ENCODE assay signal across 10 cellular contexts in the genomic region with DNA sequence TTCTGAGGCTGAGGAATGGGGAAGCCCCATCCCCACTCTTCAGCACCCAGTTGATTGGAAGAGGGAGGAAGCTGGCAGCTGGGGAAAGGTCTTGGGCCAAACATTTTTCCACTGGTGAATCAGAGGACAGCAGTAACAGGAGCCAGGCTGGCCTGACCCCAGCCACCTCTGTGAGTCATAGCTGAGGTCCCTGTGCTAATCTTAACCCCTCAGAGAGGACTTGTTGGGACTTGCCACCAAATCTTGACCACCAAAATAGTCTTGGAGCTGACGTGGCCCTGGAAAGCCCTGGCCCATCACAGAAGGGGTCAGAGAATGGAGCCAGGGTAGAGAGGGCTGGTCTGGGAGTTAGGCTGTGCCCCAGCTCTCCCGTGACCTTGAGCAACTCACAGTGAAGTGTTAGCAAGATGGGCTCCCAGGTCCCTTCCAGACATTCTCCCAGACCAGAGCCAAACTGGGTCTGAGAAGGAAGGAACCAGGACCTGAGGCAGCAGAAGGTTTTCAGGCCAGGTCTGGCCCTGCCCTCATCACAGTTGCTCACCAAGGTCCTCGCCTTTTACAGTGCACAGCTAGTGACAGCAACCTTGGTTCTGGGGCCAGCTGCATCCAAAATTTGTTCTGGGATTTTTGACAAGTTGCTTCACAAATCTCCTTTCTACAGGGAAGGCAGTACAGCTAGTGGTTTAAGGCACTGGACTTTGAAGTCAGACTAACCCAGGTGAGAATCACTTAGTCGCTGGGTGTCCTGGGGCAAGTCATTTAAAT.
DNase-seq lines count a peak whose midpoint lies in the region; ATAC-seq and TF ChIP-seq lines count a peak whose summit lies in the region.
"Had no signal": no experiment of that assay in that cellular context is flagged by ENCODE, and none has a peak within 500 bp of the region (broad histone marks: within the 10 kb centered on the region; RNA-seq: fewer than 3 reads in every experiment).

No MANE protein-coding gene starts in this region.

- 68 to 88% methylated on average over 1 to 3 of the region's 4 CpGs for WGBS in gastroesophageal sphincter (ENCODE audit: low coverage in 1 of 2), 2 donors
- 82 to 84% methylated on average over 4 of the region's 4 CpGs for WGBS in sigmoid colon, 2 donors

- peaks cover 0 to 33% (median 16%) of the 10 kb centered on the region in 3 donors for H3K4me1 ChIP-seq in gastroesophageal sphincter
- H3K4me1 ChIP-seq in sigmoid colon: peaks cover 0 to 23% (median 8%) of the 10 kb centered on the region in 4 donors

- H3K27ac ChIP-seq in gastroesophageal sphincter (no peak overlapping the region), sigmoid colon (no peak overlapping the region)

- ATAC-seq in GM18511 (IDR thresholded peaks at IDR 0.05; ENCODE audit: unreplicated experiment) (peak; percentile 33), SK-N-SH treated with all-trans-retinoic acid at 6 μM for 48 hours (no peak; the same call in 2 of the 3 replicates), gastroesophageal sphincter (peak; percentile 68), HG02642 (IDR thresholded peaks at IDR 0.05; ENCODE audit: poor library complexity, unreplicated experiment) (no peak), HG03139 (IDR thresholded peaks at IDR 0.05; ENCODE audit: unreplicated experiment) (no peak)
- ATAC-seq: activated CD8-positive, alpha-beta T cell treated with anti-CD3 and anti-CD28 coated beads, Interleukin-2, amount 10 ng/mL, durations not matched to agents 7 days and 5 days had no signal

- no peaks in the 10 kb centered on the region for H3K27me3 ChIP-seq in gastroesophageal sphincter
- no peaks in the 10 kb centered on the region for H3K27me3 ChIP-seq in sigmoid colon

- H3K4me3 ChIP-seq in gastroesophageal sphincter (no peak overlapping the region), sigmoid colon (no peak overlapping the region)

- H3K9me3 ChIP-seq in gastroesophageal sphincter: peaks cover 0 to 16% (median 0%) of the 10 kb centered on the region in 3 donors
- peaks cover 0 to 2% (median 0%) of the 10 kb centered on the region in 4 donors for H3K9me3 ChIP-seq in sigmoid colon

- DNase-seq in sigmoid colon (peak; percentile 77), NCI-H1105 (lab: John Stamatoyannopoulos, UW) (no peak), NCI-H146 (lab: John Stamatoyannopoulos, UW) (no peak)
- DNase-seq: activated CD8-positive, alpha-beta T cell treated with anti-CD3 and anti-CD28 coated beads, Interleukin-2, amount 10 ng/mL, durations not matched to agents 7 days and 5 days; GDM1 had no signal

- H3K36me3 ChIP-seq in gastroesophageal sphincter: no peaks in the 10 kb centered on the region
- no peaks in the 10 kb centered on the region for H3K36me3 ChIP-seq in sigmoid colon

- intact Hi-C loops in sigmoid colon (cut with DNase I): no loop called here

- TF ChIP-seq EP300 in gastroesophageal sphincter (IDR thresholded peaks at IDR 0.05): no peak
- TF ChIP-seq EP300 in sigmoid colon (IDR thresholded peaks at IDR 0.05): no peak

- TF ChIP-seq POLR2A in gastroesophageal sphincter (IDR thresholded peaks at IDR 0.05) (no peak), sigmoid colon (IDR thresholded peaks at IDR 0.05) (no peak)

- TF ChIP-seq CTCF in gastroesophageal sphincter (IDR thresholded peaks at IDR 0.05) (no peak), sigmoid colon (IDR thresholded peaks at IDR 0.05) (no peak)

TF ChIP-seq in SK-N-SH treated with all-trans-retinoic acid at 6 μM for 48 hours, 23 proteins besides CTCF, POLR2A, EP300 and RAD21:
- TF ChIP-seq, protein P1, sequence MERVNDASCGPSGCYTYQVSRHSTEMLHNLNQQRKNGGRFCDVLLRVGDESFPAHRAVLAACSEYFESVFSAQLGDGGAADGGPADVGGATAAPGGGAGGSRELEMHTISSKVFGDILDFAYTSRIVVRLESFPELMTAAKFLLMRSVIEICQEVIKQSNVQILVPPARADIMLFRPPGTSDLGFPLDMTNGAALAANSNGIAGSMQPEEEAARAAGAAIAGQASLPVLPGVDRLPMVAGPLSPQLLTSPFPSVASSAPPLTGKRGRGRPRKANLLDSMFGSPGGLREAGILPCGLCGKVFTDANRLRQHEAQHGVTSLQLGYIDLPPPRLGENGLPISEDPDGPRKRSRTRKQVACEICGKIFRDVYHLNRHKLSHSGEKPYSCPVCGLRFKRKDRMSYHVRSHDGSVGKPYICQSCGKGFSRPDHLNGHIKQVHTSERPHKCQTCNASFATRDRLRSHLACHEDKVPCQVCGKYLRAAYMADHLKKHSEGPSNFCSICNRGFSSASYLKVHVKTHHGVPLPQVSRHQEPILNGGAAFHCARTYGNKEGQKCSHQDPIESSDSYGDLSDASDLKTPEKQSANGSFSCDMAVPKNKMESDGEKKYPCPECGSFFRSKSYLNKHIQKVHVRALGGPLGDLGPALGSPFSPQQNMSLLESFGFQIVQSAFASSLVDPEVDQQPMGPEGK (CRISPR knock-in tag; IDR thresholded peaks at IDR 0.05; ENCODE audit: borderline replicate concordance): no peak
- TF ChIP-seq OSR1 (CRISPR knock-in tag; IDR thresholded peaks at IDR 0.05): peak; percentile 15; the same call in 1 of the 2 replicates

Comparison
In these comparisons a context has a peak if more than half of its experiments do, and no peak if none do; other contexts are left out.
1. ATAC-seq: peak in GM18511 (single experiment) and gastroesophageal sphincter (single experiment); none in SK-N-SH treated with all-trans-retinoic acid at 6 μM for 48 hours (single experiment), HG02642 (single experiment) and HG03139 (single experiment).